ENCODE assay signal across 8 cellular contexts in genomic region chr2:162333968-162334367, GRCh38. TPM values are rescaled to one million over a fixed set of nuclear protein-coding genes. Genes with fewer than 3 reads are reported as not detected.
DNase-seq lines count a peak whose midpoint lies in the region; ATAC-seq and TF ChIP-seq lines count a peak whose summit lies in the region.

No MANE protein-coding gene starts in this region.

- H3K27me3 Mint-ChIP-seq in activated CD8-positive, alpha-beta memory T cell treated with anti-CD3 and anti-CD28 coated beads, Interleukin-2, amount 10 ng/mL, durations not matched to agents 7 days and 5 days = no peaks in the 10 kb centered on the region
- H3K27me3 Mint-ChIP-seq in activated T-helper 17 cell treated with anti-CD3 and anti-CD28 coated beads, Interleukin-2, amount 50 U/mL, for 72 hours = no peaks in the 10 kb centered on the region

- H3K79me2 ChIP-seq in KMS-11 (ENCODE audit: insufficient read depth, low read depth) = no peaks in the 10 kb centered on the region

- H2AFZ ChIP-seq in KMS-11 (ENCODE audit: low read depth) = no peak overlapping the region

- H4K20me1 ChIP-seq in KMS-11 (ENCODE audit: insufficient read depth) = no peaks in the 10 kb centered on the region

- H3K4me1 ChIP-seq in KMS-11 (ENCODE audit: low read depth, poor library complexity, severe bottlenecking) = no peaks in the 10 kb centered on the region

- H3K36me3 ChIP-seq in KMS-11 (ENCODE audit: insufficient read depth) = no peaks in the 10 kb centered on the region

- H3K9me3 Mint-ChIP-seq in activated CD8-positive, alpha-beta memory T cell treated with anti-CD3 and anti-CD28 coated beads, Interleukin-2, amount 10 ng/mL, durations not matched to agents 7 days and 5 days (ENCODE audit: low read depth) = no peaks in the 10 kb centered on the region
- H3K9me3 Mint-ChIP-seq in activated T-helper 17 cell treated with anti-CD3 and anti-CD28 coated beads, Interleukin-2, amount 50 U/mL, for 72 hours = no peaks in the 10 kb centered on the region

- CTCF ChIA-PET in activated CD8-positive, alpha-beta memory T cell treated with anti-CD3 and anti-CD28 coated beads, Interleukin-2, amount 10 ng/mL, durations not matched to agents 7 days and 5 days (lab: Charles Lee) = interaction anchor here (0.7 to 2.9 kb wide), 9 partner anchors 9 to 113 kb away, joined by 3 to 15 read pairs (median 4); partner anchors contain the start of gene IFIH1

- peak; percentile 69 for ATAC-seq in activated CD8-positive, alpha-beta memory T cell treated with anti-CD3 and anti-CD28 coated beads, Interleukin-2, amount 10 ng/mL, durations not matched to agents 7 days and 5 days
- ATAC-seq in GM21528 (IDR thresholded peaks at IDR 0.05; ENCODE audit: low FRiP score, unreplicated experiment) = peak; percentile 50
- ATAC-seq in activated T-helper 17 cell treated with anti-CD3 and anti-CD28 coated beads, Interleukin-2, amount 50 U/mL, for 72 hours (replicated peaks) = peak; percentile 44

- H3K4me3 ChIP-seq in KMS-11 (IDR thresholded peaks at IDR 0.05; ENCODE audit: insufficient read depth, low read depth, low read length) = no peak overlapping the region

- peaks cover 3% of the 10 kb centered on the region for H3K4me1 Mint-ChIP-seq in activated CD8-positive, alpha-beta memory T cell treated with anti-CD3 and anti-CD28 coated beads, Interleukin-2, amount 10 ng/mL, durations not matched to agents 7 days and 5 days
- H3K4me1 Mint-ChIP-seq in activated T-helper 17 cell treated with anti-CD3 and anti-CD28 coated beads, Interleukin-2, amount 50 U/mL, for 72 hours = no peaks in the 10 kb centered on the region

- no peak for DNase-seq in activated CD8-positive, alpha-beta memory T cell treated with anti-CD3 and anti-CD28 coated beads, Interleukin-2, amount 10 ng/mL, durations not matched to agents 7 days and 5 days
- DNase-seq in activated CD8-positive, alpha-beta memory T cell treated with anti-CD3 and anti-CD28 coated beads for 24 hours = no peak
- DNase-seq in lung microvascular endothelial cell (ENCODE audit: low read depth in 2 of 2) (peak; percentile 8 to 23), HPDE6-E6E7 (ENCODE audit: extremely low spot score) (no peak), GM19238 (ENCODE audit: insufficient read length, low spot score) (no peak)

- H3K4me3 Mint-ChIP-seq in activated CD8-positive, alpha-beta memory T cell treated with anti-CD3 and anti-CD28 coated beads, Interleukin-2, amount 10 ng/mL, durations not matched to agents 7 days and 5 days = no peak overlapping the region
- no peak overlapping the region for H3K4me3 Mint-ChIP-seq in activated T-helper 17 cell treated with anti-CD3 and anti-CD28 coated beads, Interleukin-2, amount 50 U/mL, for 72 hours

- H3K27ac ChIP-seq in KMS-11 = no peak overlapping the region

- TF ChIP-seq CTCF in KMS-11 (conservative IDR thresholded peaks at IDR 0.05; ENCODE audit: low read depth, low read length) = peak; percentile 31; the same call in 1 of the 2 replicates

- H3K9ac ChIP-seq in KMS-11 = no peak overlapping the region

- H3K4me2 ChIP-seq in KMS-11 = no peak overlapping the region

- peaks cover 14% of the 10 kb centered on the region for H3K36me3 Mint-ChIP-seq in activated CD8-positive, alpha-beta memory T cell treated with anti-CD3 and anti-CD28 coated beads, Interleukin-2, amount 10 ng/mL, durations not matched to agents 7 days and 5 days
- no peaks in the 10 kb centered on the region for H3K36me3 Mint-ChIP-seq in activated T-helper 17 cell treated with anti-CD3 and anti-CD28 coated beads, Interleukin-2, amount 50 U/mL, for 72 hours (ENCODE audit: low read depth)

- H3K27ac Mint-ChIP-seq in activated CD8-positive, alpha-beta memory T cell treated with anti-CD3 and anti-CD28 coated beads, Interleukin-2, amount 10 ng/mL, durations not matched to agents 7 days and 5 days = no peak overlapping the region
- H3K27ac Mint-ChIP-seq in activated T-helper 17 cell treated with anti-CD3 and anti-CD28 coated beads, Interleukin-2, amount 50 U/mL, for 72 hours = no peak overlapping the region

- no peaks in the 10 kb centered on the region for H3K27me3 ChIP-seq in KMS-11 (ENCODE audit: insufficient read depth, low read depth)

RNA-seq across cellular contexts. Expression of gene GCA, which starts 10.0 kb away (rescaled TPM):
- 10 to 100 TPM; 16.1 to 17.2 TPM for total RNA-seq in activated CD8-positive, alpha-beta memory T cell treated with anti-CD3 and anti-CD28 coated beads, Interleukin-2, amount 10 ng/mL, durations not matched to agents 7 days and 5 days
- 10 to 100 TPM; 23.4 to 31.2 TPM for total RNA-seq in activated T-helper 17 cell treated with anti-CD3 and anti-CD28 coated beads, Interleukin-2, amount 50 U/mL, for 72 hours
- 2.2 and 5.4 TPM in 2 replicates for total RNA-seq in lung microvascular endothelial cell

RNA-seq across cellular contexts. Expression of gene IFIH1, which starts 15.5 kb away (rescaled TPM):
- 10 to 100 TPM; 66.8 to 90.0 TPM for total RNA-seq in activated CD8-positive, alpha-beta memory T cell treated with anti-CD3 and anti-CD28 coated beads, Interleukin-2, amount 10 ng/mL, durations not matched to agents 7 days and 5 days
- total RNA-seq in activated T-helper 17 cell treated with anti-CD3 and anti-CD28 coated beads, Interleukin-2, amount 50 U/mL, for 72 hours = 10 to 100 TPM; 24.8 to 26.7 TPM
- total RNA-seq in lung microvascular endothelial cell = 4.1 and 6.3 TPM in 2 replicates

Comparison
In these comparisons a context has a peak if more than half of its experiments do, and no peak if none do; other contexts are left out.
1. DNase-seq: peak in lung microvascular endothelial cell (2 of 2); none in activated CD8-positive, alpha-beta memory T cell treated with anti-CD3 and anti-CD28 coated beads, Interleukin-2, amount 10 ng/mL, durations not matched to agents 7 days and 5 days (single experiment), activated CD8-positive, alpha-beta memory T cell treated with anti-CD3 and anti-CD28 coated beads for 24 hours (single experiment), HPDE6-E6E7 (single experiment) and GM19238 (single experiment).
2. Peak in every context shown above with its lines, with median percentiles within 50 percentile points of each other: ATAC-seq.